In genomic region chr3:128970741-128971048, GRCh38 we compare ENCODE assay signal across 18 cellular contexts. TPM values are rescaled to one million over a fixed set of nuclear protein-coding genes. Genes with fewer than 3 reads are reported as not detected.
A peak's percentile ranks its signal among the peaks of the same experiment; 100 is the strongest.
DNase-seq lines count a peak whose midpoint lies in the region; ATAC-seq and TF ChIP-seq lines count a peak whose summit lies in the region.
"Had no signal": no experiment of that assay in that cellular context is flagged by ENCODE, and none has a peak within 500 bp of the region (broad histone marks: within the 10 kb centered on the region; RNA-seq: fewer than 3 reads in every experiment).

No MANE protein-coding gene starts in this region.

- peaks cover 3 to 28% (median 19%) of the 10 kb centered on the region in 9 donors for H3K4me1 ChIP-seq in heart right ventricle
- peaks cover 0 to 8% of the 10 kb centered on the region in 2 donors for H3K4me1 ChIP-seq in duodenal mucosa (ENCODE audit: control insufficient read depth in 1 of 2, insufficient read depth in 2 of 2, low read length in 2 of 2)

- H3K36me3 ChIP-seq in heart right ventricle (no peaks in the 10 kb centered on the region), duodenal mucosa (ENCODE audit: control insufficient read depth in 1 of 2, insufficient read depth in 2 of 2, low read length in 2 of 2) (no peaks in the 10 kb centered on the region)
- H3K36me3 ChIP-seq: lower lobe of right lung, transverse colon had no signal

- H3K4me1 Mint-ChIP-seq in stimulated activated effector memory CD8-positive, alpha-beta T cell treated with anti-CD3 and anti-CD28 coated beads, Interleukin-12 subunit alpha, Interleukin-12 subunit beta, amount 100 ng/mL, for 72 hours: peaks cover 9% of the 10 kb centered on the region

- no peak overlapping the region for H3K4me3 ChIP-seq in heart right ventricle
- no peak overlapping the region for H3K4me3 ChIP-seq in NB4 (ENCODE audit: low read depth, low read length)
- no peak overlapping the region for H3K4me3 ChIP-seq in duodenal mucosa (ENCODE audit: low read depth in 1 of 2, low read length in 2 of 2)
- H3K4me3 ChIP-seq: lower lobe of right lung, PC-9, transverse colon had no signal

- no peaks in the 10 kb centered on the region for H3K36me3 Mint-ChIP-seq in stimulated activated effector memory CD8-positive, alpha-beta T cell treated with anti-CD3 and anti-CD28 coated beads, Interleukin-12 subunit alpha, Interleukin-12 subunit beta, amount 100 ng/mL, for 72 hours
- H3K36me3 Mint-ChIP-seq: CD8-positive, alpha-beta T cell; stimulated activated naive B cell treated with anti-CD40 and anti-IgM and Interleukin-4, amounts not matched to agents 10 μg/mL and 1 μg/mL and 100 μg/mL, for 72 hours had no signal

- TF ChIP-seq POLR2A in NB4 (IDR thresholded peaks at IDR 0.05; ENCODE audit: extremely low read depth, insufficient read length): no peak

- H3K27me3 ChIP-seq in heart right ventricle (no peaks in the 10 kb centered on the region), duodenal mucosa (ENCODE audit: control insufficient read depth in 1 of 2, insufficient read depth in 2 of 2, low read length in 2 of 2) (no peaks in the 10 kb centered on the region)
- H3K27me3 ChIP-seq: transverse colon had no signal

- H3K9me3 ChIP-seq in heart right ventricle (no peaks in the 10 kb centered on the region), duodenal mucosa (ENCODE audit: control insufficient read depth in 1 of 2, low read length in 2 of 2) (no peaks in the 10 kb centered on the region)
- H3K9me3 ChIP-seq: lower lobe of right lung, transverse colon had no signal

- no peak overlapping the region for H3K27ac Mint-ChIP-seq in stimulated activated effector memory CD8-positive, alpha-beta T cell treated with anti-CD3 and anti-CD28 coated beads, Interleukin-12 subunit alpha, Interleukin-12 subunit beta, amount 100 ng/mL, for 72 hours
- H3K27ac Mint-ChIP-seq: activated naive CD4-positive, alpha-beta T cell treated with anti-CD3 and anti-CD28 coated beads for 36 hours; CD8-positive, alpha-beta T cell; stimulated activated naive B cell treated with anti-CD40 and anti-IgM and Interleukin-4, amounts not matched to agents 10 μg/mL and 1 μg/mL and 100 μg/mL, for 72 hours had no signal

- DNase-seq in heart right ventricle: no peak
- no peak for DNase-seq in Right ventricle myocardium inferior (ENCODE audit: missing footprints)
- peak; percentile 42 for DNase-seq in NB4 (ENCODE audit: low read depth)
- DNase-seq in stimulated activated effector memory CD8-positive, alpha-beta T cell treated with anti-CD3 and anti-CD28 coated beads, Interleukin-12 subunit alpha, Interleukin-12 subunit beta, amount 100 ng/mL, for 72 hours (ENCODE audit: low spot score in 2 of 2): no peak
- DNase-seq in NCI-H2029 (lab: John Stamatoyannopoulos, UW): no peak
- DNase-seq in GF-D8 (lab: John Stamatoyannopoulos, UW): no peak
- DNase-seq in NCI-H187 (lab: John Stamatoyannopoulos, UW): no peak
- DNase-seq: NCI-H1048, NCI-H524 treated with DMSO at 0.1 percent for 48 hours had no signal

- whole genome bisulfite sequencing in heart right ventricle, 2 donors: 56 to 63% methylated on average over 1 of the region's 1 CpG

- H3K4me3 Mint-ChIP-seq in stimulated activated effector memory CD8-positive, alpha-beta T cell treated with anti-CD3 and anti-CD28 coated beads, Interleukin-12 subunit alpha, Interleukin-12 subunit beta, amount 100 ng/mL, for 72 hours: no peak overlapping the region
- H3K4me3 Mint-ChIP-seq: activated naive CD4-positive, alpha-beta T cell treated with anti-CD3 and anti-CD28 coated beads for 36 hours; CD8-positive, alpha-beta T cell; stimulated activated naive B cell treated with anti-CD40 and anti-IgM and Interleukin-4, amounts not matched to agents 10 μg/mL and 1 μg/mL and 100 μg/mL, for 72 hours had no signal

- no peaks in the 10 kb centered on the region for H3K9me3 Mint-ChIP-seq in stimulated activated effector memory CD8-positive, alpha-beta T cell treated with anti-CD3 and anti-CD28 coated beads, Interleukin-12 subunit alpha, Interleukin-12 subunit beta, amount 100 ng/mL, for 72 hours
- H3K9me3 Mint-ChIP-seq: activated naive CD4-positive, alpha-beta T cell treated with anti-CD3 and anti-CD28 coated beads for 36 hours; CD8-positive, alpha-beta T cell; stimulated activated naive B cell treated with anti-CD40 and anti-IgM and Interleukin-4, amounts not matched to agents 10 μg/mL and 1 μg/mL and 100 μg/mL, for 72 hours had no signal

- H3K27ac ChIP-seq in heart right ventricle (peak overlapping the region in 7 of 10 donors; percentile 50 to 81 (median 70)), duodenal mucosa (ENCODE audit: low read depth, low read length) (peak overlapping the region; percentile 2)
- H3K27ac ChIP-seq: lower lobe of right lung, PC-9 had no signal

- H3K9ac ChIP-seq in duodenal mucosa (ENCODE audit: low read depth in 1 of 2, low read length in 2 of 2): no peak overlapping the region

- ATAC-seq in heart right ventricle: no peak
- ATAC-seq in Right ventricle myocardium inferior: no peak
- ATAC-seq in stimulated activated effector memory CD8-positive, alpha-beta T cell treated with anti-CD3 and anti-CD28 coated beads, Interleukin-12 subunit alpha, Interleukin-12 subunit beta, amount 100 ng/mL, for 72 hours: peak; percentile 75

- intact Hi-C loops in heart right ventricle (cut with DNase I) (loop anchor here in 9 of 10 donors (1.0 to 10.0 kb wide), 11 partner anchors 54 to 344 kb away; partner anchors contain the start of gene COPG1 (in 6 of the 9)), Right ventricle myocardium inferior (cut with DNase I) (loop anchor here (2.0 to 10.0 kb wide), 2 partner anchors 114 to 278 kb away; partner anchors contain the start of gene COPG1)

- TF ChIP-seq CTCF in heart right ventricle (IDR thresholded peaks at IDR 0.05): no peak
- no peak for TF ChIP-seq CTCF in NB4 (IDR thresholded peaks at IDR 0.05; ENCODE audit: low read depth, low read length)

RNA-seq across cellular contexts. Expression of gene CFAP92, which starts 23.2 kb away (rescaled TPM):
- total RNA-seq in heart right ventricle (1 to 10 TPM in 2 of 10 donors, under 1 TPM in 8; 0.12 to 1.2 (median 0.41) TPM), Right ventricle myocardium inferior (0.49 TPM)
- under 1 TPM; 0.12 to 0.44 TPM for polyA plus RNA-seq in heart right ventricle
- total RNA-seq: osteocyte had no signal
- polyA plus RNA-seq: aorta had no signal

RNA-seq across cellular contexts. Expression of gene EFCC1, which starts 30.4 kb away (rescaled TPM):
- total RNA-seq in heart right ventricle (1 to 10 TPM; 1.0 to 3.3 (median 2.1) TPM), Right ventricle myocardium inferior (2.3 TPM)
- 1 to 10 TPM; 1.4 to 3.1 TPM for polyA plus RNA-seq in heart right ventricle
- total RNA-seq: osteocyte had no signal
